ENCODE assay signal across 13 cellular contexts in the genomic region with DNA sequence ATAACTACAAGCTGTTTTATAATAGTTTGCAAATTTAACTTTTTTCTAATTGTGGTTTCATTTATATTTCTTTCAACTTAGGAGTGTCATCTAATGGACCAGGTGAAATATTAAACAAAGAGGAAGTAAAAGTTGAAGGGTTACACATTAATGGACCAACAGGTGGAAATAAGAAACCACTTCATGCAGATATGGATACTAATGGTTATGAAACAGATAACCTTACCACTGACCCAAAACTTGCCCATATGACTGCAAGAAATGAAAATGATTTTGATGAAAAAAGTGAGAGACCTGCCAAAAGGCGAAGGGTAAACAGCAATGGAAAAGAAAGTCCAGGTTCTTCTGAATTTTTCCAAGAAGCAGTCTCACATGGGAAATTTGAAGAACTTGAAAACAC.
A peak's percentile ranks its signal among the peaks of the same experiment; 100 is the strongest.
DNase-seq lines count a peak whose midpoint lies in the region; ATAC-seq and TF ChIP-seq lines count a peak whose summit lies in the region.
"Had no signal": no experiment of that assay in that cellular context is flagged by ENCODE, and none has a peak within 500 bp of the region (broad histone marks: within the 10 kb centered on the region; RNA-seq: fewer than 3 reads in every experiment).

No MANE protein-coding gene starts in this region.

- peaks cover 38% of the 10 kb centered on the region for H3K36me3 Mint-ChIP-seq in stimulated activated memory B cell treated with anti-CD40 and anti-IgM and Interleukin-4, amounts not matched to agents 10 μg/mL and 1 μg/mL and 100 μg/mL, for 72 hours

- POLR2A ChIA-PET in HEK293 (lab: Yijun Ruan, JAX) = no interaction called here

- TF ChIP-seq CTCF in HEK293 (tag by site-specific recombination; IDR thresholded peaks at IDR 0.05) = no peak

- no peaks in the 10 kb centered on the region for H3K27me3 Mint-ChIP-seq in stimulated activated memory B cell treated with anti-CD40 and anti-IgM and Interleukin-4, amounts not matched to agents 10 μg/mL and 1 μg/mL and 100 μg/mL, for 72 hours

- no peaks in the 10 kb centered on the region for H3K9me3 ChIP-seq in HEK293 (ENCODE audit: control insufficient read depth, insufficient read depth, low read depth, low read length)
- H3K9me3 ChIP-seq: adrenal gland had no signal

- CTCF ChIA-PET in HEK293 (lab: Yijun Ruan, JAX) = interaction anchor here (0.6 kb wide), 1 partner anchor 77 kb away, joined by 4 read pairs; no protein-coding TSS in a partner anchor

- peak; percentile 81 for ATAC-seq in HG03521 (IDR thresholded peaks at IDR 0.05; ENCODE audit: unreplicated experiment)
- ATAC-seq in stimulated activated memory B cell treated with anti-CD40 and anti-IgM and Interleukin-4, amounts not matched to agents 10 μg/mL and 1 μg/mL and 100 μg/mL, for 72 hours = peak; percentile 82

- H3K4me1 Mint-ChIP-seq in stimulated activated memory B cell treated with anti-CD40 and anti-IgM and Interleukin-4, amounts not matched to agents 10 μg/mL and 1 μg/mL and 100 μg/mL, for 72 hours = peaks cover 18% of the 10 kb centered on the region

- H3K4me3 Mint-ChIP-seq in stimulated activated memory B cell treated with anti-CD40 and anti-IgM and Interleukin-4, amounts not matched to agents 10 μg/mL and 1 μg/mL and 100 μg/mL, for 72 hours = no peak overlapping the region

- 0 out of 2 replicates have a peak, but pooled peaks cover 4% of the 10 kb centered on the region for H3K4me1 ChIP-seq in HEK293 (ENCODE audit: control insufficient read depth, insufficient read depth, low read length)

- no peak overlapping the region for H3K4me3 ChIP-seq in HEK293 (ENCODE audit: low read depth, low read length)
- H3K4me3 ChIP-seq: adrenal gland had no signal

- no peak overlapping the region for H3K27ac ChIP-seq in HEK293 (ENCODE audit: extremely low read depth, low read depth, low read length)
- H3K27ac ChIP-seq: 22Rv1, adrenal gland had no signal

- DNase-seq in NCI-H1105 treated with DMSO at 0.1 percent for 48 hours (lab: John Stamatoyannopoulos, UW) (peak; percentile 14), NCI-H1105 (lab: John Stamatoyannopoulos, UW) (no peak), iPS-NIHi7 (ENCODE audit: extremely low spot score) (no peak), hippocampal formation (lab: John Stamatoyannopoulos, UW) (no peak)
- DNase-seq in effector CD8-positive, alpha-beta T cell (lab: John Stamatoyannopoulos, UW) = no peak
- DNase-seq: adrenal gland, foreskin fibroblast, MV-4-11, SHP77 treated with DMSO at 0.1 percent for 48 hours had no signal

- H3K27ac Mint-ChIP-seq in stimulated activated memory B cell treated with anti-CD40 and anti-IgM and Interleukin-4, amounts not matched to agents 10 μg/mL and 1 μg/mL and 100 μg/mL, for 72 hours = peak overlapping the region; percentile 42

- peaks cover 63 to 80% of the 10 kb centered on the region in 2 experiments for H3K36me3 ChIP-seq in HEK293 (ENCODE audit: control insufficient read depth in 2 of 2, insufficient read depth in 1 of 2, low read length in 2 of 2)

- no peaks in the 10 kb centered on the region for H3K9me3 Mint-ChIP-seq in stimulated activated memory B cell treated with anti-CD40 and anti-IgM and Interleukin-4, amounts not matched to agents 10 μg/mL and 1 μg/mL and 100 μg/mL, for 72 hours

TF ChIP-seq in HEK293, 187 proteins besides CTCF, POLR2A, EP300 and RAD21:
- TF ChIP-seq TRIM28 (IDR thresholded peaks at IDR 0.05; ENCODE audit: borderline replicate concordance, low read length) (no peak), OVOL3 (tag by site-specific recombination; IDR thresholded peaks at IDR 0.05) (no peak), ZNF121 (tag by site-specific recombination; IDR thresholded peaks at IDR 0.05) (no peak), PRDM1 (tag by site-specific recombination; IDR thresholded peaks at IDR 0.05) (peak; percentile 60), PRDM6 (tag by site-specific recombination; IDR thresholded peaks at IDR 0.05) (peak; percentile 44; the same call in 1 of the 2 replicates), ZNF843 (tag by site-specific recombination; IDR thresholded peaks at IDR 0.05) (no peak), SCRT2 (tag by site-specific recombination; IDR thresholded peaks at IDR 0.05) (peak; percentile 90)
- TF ChIP-seq, protein P1, sequence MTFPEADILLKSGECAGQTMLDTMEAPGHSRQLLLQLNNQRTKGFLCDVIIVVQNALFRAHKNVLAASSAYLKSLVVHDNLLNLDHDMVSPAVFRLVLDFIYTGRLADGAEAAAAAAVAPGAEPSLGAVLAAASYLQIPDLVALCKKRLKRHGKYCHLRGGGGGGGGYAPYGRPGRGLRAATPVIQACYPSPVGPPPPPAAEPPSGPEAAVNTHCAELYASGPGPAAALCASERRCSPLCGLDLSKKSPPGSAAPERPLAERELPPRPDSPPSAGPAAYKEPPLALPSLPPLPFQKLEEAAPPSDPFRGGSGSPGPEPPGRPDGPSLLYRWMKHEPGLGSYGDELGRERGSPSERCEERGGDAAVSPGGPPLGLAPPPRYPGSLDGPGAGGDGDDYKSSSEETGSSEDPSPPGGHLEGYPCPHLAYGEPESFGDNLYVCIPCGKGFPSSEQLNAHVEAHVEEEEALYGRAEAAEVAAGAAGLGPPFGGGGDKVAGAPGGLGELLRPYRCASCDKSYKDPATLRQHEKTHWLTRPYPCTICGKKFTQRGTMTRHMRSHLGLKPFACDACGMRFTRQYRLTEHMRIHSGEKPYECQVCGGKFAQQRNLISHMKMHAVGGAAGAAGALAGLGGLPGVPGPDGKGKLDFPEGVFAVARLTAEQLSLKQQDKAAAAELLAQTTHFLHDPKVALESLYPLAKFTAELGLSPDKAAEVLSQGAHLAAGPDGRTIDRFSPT (tag by site-specific recombination; IDR thresholded peaks at IDR 0.05) = no peak
